16 cellular contexts compared by ENCODE assay signal in the genomic region with DNA sequence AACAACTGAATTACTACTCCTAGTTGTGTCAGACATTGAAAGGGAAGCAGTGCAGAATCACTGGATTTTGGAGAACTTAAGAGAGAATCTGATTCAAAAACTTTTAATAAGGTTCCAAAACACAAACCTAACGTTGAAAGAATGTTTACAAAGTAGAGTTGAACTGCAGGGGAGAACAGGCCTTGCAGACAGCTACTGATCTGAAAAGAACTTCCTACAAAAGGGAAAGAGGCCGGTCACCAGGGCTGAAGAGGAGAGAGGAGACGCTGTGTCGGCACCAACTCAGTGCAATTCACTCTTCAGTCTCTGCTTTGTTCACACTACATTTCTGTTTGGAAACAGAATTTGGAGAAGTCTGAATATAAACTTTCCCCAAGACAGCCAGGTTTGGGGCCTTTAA.
DNase-seq lines count a peak whose midpoint lies in the region; ATAC-seq and TF ChIP-seq lines count a peak whose summit lies in the region.
"Had no signal": no experiment of that assay in that cellular context is flagged by ENCODE, and none has a peak within 500 bp of the region (broad histone marks: within the 10 kb centered on the region; RNA-seq: fewer than 3 reads in every experiment).

No MANE protein-coding gene starts in this region.

- H3K27me3 ChIP-seq in cardiac muscle cell = no peaks in the 10 kb centered on the region
- H3K27me3 ChIP-seq in neural progenitor cell = no peaks in the 10 kb centered on the region
- no peaks in the 10 kb centered on the region for H3K27me3 ChIP-seq in foreskin keratinocyte

- H4K20me1 ChIP-seq in neural progenitor cell (ENCODE audit: low read depth) = no peaks in the 10 kb centered on the region

- peak overlapping the region; percentile 45 for H3K4me2 ChIP-seq in neural progenitor cell

- peak overlapping the region; percentile 96 for H3K27ac Mint-ChIP-seq in neural progenitor cell
- peak overlapping the region; percentile 19 for H3K27ac Mint-ChIP-seq in type B pancreatic cell
- H3K27ac Mint-ChIP-seq: activated CD4-positive, alpha-beta memory T cell treated with anti-CD3 and anti-CD28 coated beads, Interleukin-2, amount 10 ng/mL, durations not matched to agents 7 days and 5 days; IgD-negative memory B cell had no signal

- H3K36me3 Mint-ChIP-seq in neural progenitor cell (no peaks in the 10 kb centered on the region), type B pancreatic cell (peaks cover 3% of the 10 kb centered on the region)
- H3K36me3 Mint-ChIP-seq: IgD-negative memory B cell had no signal

- in situ Hi-C loops in astrocyte of the spinal cord (cut with HindIII; ENCODE audit: low sequenced_read_pairs) = no loop called here

- peak overlapping the region; percentile 87 for H3K27ac ChIP-seq in cardiac muscle cell
- H3K27ac ChIP-seq in neural progenitor cell = peak overlapping the region; percentile 94
- no peak overlapping the region for H3K27ac ChIP-seq in foreskin keratinocyte

- TF ChIP-seq CTCF in astrocyte of the spinal cord (IDR thresholded peaks at IDR 0.05; ENCODE audit: low read depth, low read length) (no peak), cardiac muscle cell (IDR thresholded peaks at IDR 0.05; ENCODE audit: low read depth, low read length) (no peak), neural progenitor cell (IDR thresholded peaks at IDR 0.05) (no peak), type B pancreatic cell (conservative IDR thresholded peaks at IDR 0.05) (no peak), foreskin keratinocyte (conservative IDR thresholded peaks at IDR 0.05) (no peak)

- DNase-seq in astrocyte of the spinal cord (ENCODE audit: low read depth, low spot score) (peak; percentile 54), cardiac muscle cell (ENCODE audit: low read depth in 1 of 2, low spot score in 1 of 2) (peak; percentile 47 to 59), neural progenitor cell (ENCODE audit: low spot score) (peak; percentile 75), type B pancreatic cell (ENCODE audit: extremely low spot score, unreplicated experiment) (no peak), foreskin keratinocyte (no peak)
- no peak for DNase-seq in activated CD4-positive, alpha-beta T cell treated with anti-CD3 and anti-CD28 coated beads for 1 hour
- DNase-seq: activated CD4-positive, alpha-beta memory T cell treated with anti-CD3 and anti-CD28 coated beads, Interleukin-2, amount 10 ng/mL, durations not matched to agents 7 days and 5 days; activated naive CD4-positive, alpha-beta T cell; Caco-2; cortex of kidney; H9; NCI-H1930; T-helper 2 cell had no signal

- no peaks in the 10 kb centered on the region for H3K9me3 Mint-ChIP-seq in neural progenitor cell
- no peaks in the 10 kb centered on the region for H3K9me3 Mint-ChIP-seq in type B pancreatic cell
- H3K9me3 Mint-ChIP-seq: activated CD4-positive, alpha-beta memory T cell treated with anti-CD3 and anti-CD28 coated beads, Interleukin-2, amount 10 ng/mL, durations not matched to agents 7 days and 5 days; H9; IgD-negative memory B cell had no signal

- H3K9me3 ChIP-seq in cardiac muscle cell (ENCODE audit: low read depth) (no peaks in the 10 kb centered on the region), neural progenitor cell (ENCODE audit: low read depth) (no peaks in the 10 kb centered on the region)
- H3K9me3 ChIP-seq: Caco-2 had no signal

- H3K4me3 ChIP-seq in astrocyte of the spinal cord (ENCODE audit: low read depth, low read length) (no peak overlapping the region), cardiac muscle cell (no peak overlapping the region), neural progenitor cell (peak overlapping the region; percentile 8)

- no peaks in the 10 kb centered on the region for H3K79me2 ChIP-seq in neural progenitor cell (ENCODE audit: low read depth)

- no peak for ATAC-seq in HG03097 (IDR thresholded peaks at IDR 0.05; ENCODE audit: low FRiP score, unreplicated experiment)
- ATAC-seq in GM19452 (IDR thresholded peaks at IDR 0.05; ENCODE audit: unreplicated experiment) = no peak
- no peak for ATAC-seq in foreskin keratinocyte

- no peaks in the 10 kb centered on the region for H3K36me3 ChIP-seq in cardiac muscle cell
- H3K36me3 ChIP-seq in neural progenitor cell = no peaks in the 10 kb centered on the region

- H3K27me3 Mint-ChIP-seq in neural progenitor cell (ENCODE audit: insufficient read depth, low read depth) = no peaks in the 10 kb centered on the region
- no peaks in the 10 kb centered on the region for H3K27me3 Mint-ChIP-seq in type B pancreatic cell
- H3K27me3 Mint-ChIP-seq: activated CD4-positive, alpha-beta memory T cell treated with anti-CD3 and anti-CD28 coated beads, Interleukin-2, amount 10 ng/mL, durations not matched to agents 7 days and 5 days had no signal

- H2AFZ ChIP-seq in neural progenitor cell (replicated peaks) = peak overlapping the region; percentile 47

- no peak overlapping the region for H3K9ac ChIP-seq in neural progenitor cell

- peaks cover 22% of the 10 kb centered on the region for H3F3A ChIP-seq in neural progenitor cell (ENCODE audit: low read depth)

- H3K4me3 Mint-ChIP-seq in neural progenitor cell (peak overlapping the region; percentile 41), type B pancreatic cell (no peak overlapping the region)
- H3K4me3 Mint-ChIP-seq: activated CD4-positive, alpha-beta memory T cell treated with anti-CD3 and anti-CD28 coated beads, Interleukin-2, amount 10 ng/mL, durations not matched to agents 7 days and 5 days; H9; IgD-negative memory B cell had no signal

- peaks cover 26% of the 10 kb centered on the region for H3K4me1 Mint-ChIP-seq in neural progenitor cell
- H3K4me1 Mint-ChIP-seq in type B pancreatic cell (ENCODE audit: unreplicated experiment) = peaks cover 15% of the 10 kb centered on the region
- H3K4me1 Mint-ChIP-seq: activated CD4-positive, alpha-beta memory T cell treated with anti-CD3 and anti-CD28 coated beads, Interleukin-2, amount 10 ng/mL, durations not matched to agents 7 days and 5 days; IgD-negative memory B cell had no signal

- H3K4me1 ChIP-seq in cardiac muscle cell (ENCODE audit: low read depth) (peaks cover 22% of the 10 kb centered on the region), neural progenitor cell (peaks cover 17% of the 10 kb centered on the region), foreskin keratinocyte (peaks cover 24% of the 10 kb centered on the region)
- H3K4me1 ChIP-seq: Caco-2 had no signal

Comparison
In these comparisons a context has a peak if more than half of its experiments do, and no peak if none do; other contexts are left out.
1. DNase-seq: peak in astrocyte of the spinal cord (single experiment), cardiac muscle cell (2 of 2) and neural progenitor cell (single experiment); none in type B pancreatic cell (single experiment), foreskin keratinocyte (0 of 2) and activated CD4-positive, alpha-beta T cell treated with anti-CD3 and anti-CD28 coated beads for 1 hour (single experiment).